Comparison of ENCODE assay signal across 1 cellular context in genomic region chr1:153791856-153792253, GRCh38.
TF ChIP-seq lines count a peak whose summit lies in the region.

No MANE protein-coding gene starts in this region.

TF ChIP-seq in GM23338, 12 proteins besides CTCF, POLR2A, EP300 and RAD21 (continued from another document):
- TF ChIP-seq, protein P1, sequence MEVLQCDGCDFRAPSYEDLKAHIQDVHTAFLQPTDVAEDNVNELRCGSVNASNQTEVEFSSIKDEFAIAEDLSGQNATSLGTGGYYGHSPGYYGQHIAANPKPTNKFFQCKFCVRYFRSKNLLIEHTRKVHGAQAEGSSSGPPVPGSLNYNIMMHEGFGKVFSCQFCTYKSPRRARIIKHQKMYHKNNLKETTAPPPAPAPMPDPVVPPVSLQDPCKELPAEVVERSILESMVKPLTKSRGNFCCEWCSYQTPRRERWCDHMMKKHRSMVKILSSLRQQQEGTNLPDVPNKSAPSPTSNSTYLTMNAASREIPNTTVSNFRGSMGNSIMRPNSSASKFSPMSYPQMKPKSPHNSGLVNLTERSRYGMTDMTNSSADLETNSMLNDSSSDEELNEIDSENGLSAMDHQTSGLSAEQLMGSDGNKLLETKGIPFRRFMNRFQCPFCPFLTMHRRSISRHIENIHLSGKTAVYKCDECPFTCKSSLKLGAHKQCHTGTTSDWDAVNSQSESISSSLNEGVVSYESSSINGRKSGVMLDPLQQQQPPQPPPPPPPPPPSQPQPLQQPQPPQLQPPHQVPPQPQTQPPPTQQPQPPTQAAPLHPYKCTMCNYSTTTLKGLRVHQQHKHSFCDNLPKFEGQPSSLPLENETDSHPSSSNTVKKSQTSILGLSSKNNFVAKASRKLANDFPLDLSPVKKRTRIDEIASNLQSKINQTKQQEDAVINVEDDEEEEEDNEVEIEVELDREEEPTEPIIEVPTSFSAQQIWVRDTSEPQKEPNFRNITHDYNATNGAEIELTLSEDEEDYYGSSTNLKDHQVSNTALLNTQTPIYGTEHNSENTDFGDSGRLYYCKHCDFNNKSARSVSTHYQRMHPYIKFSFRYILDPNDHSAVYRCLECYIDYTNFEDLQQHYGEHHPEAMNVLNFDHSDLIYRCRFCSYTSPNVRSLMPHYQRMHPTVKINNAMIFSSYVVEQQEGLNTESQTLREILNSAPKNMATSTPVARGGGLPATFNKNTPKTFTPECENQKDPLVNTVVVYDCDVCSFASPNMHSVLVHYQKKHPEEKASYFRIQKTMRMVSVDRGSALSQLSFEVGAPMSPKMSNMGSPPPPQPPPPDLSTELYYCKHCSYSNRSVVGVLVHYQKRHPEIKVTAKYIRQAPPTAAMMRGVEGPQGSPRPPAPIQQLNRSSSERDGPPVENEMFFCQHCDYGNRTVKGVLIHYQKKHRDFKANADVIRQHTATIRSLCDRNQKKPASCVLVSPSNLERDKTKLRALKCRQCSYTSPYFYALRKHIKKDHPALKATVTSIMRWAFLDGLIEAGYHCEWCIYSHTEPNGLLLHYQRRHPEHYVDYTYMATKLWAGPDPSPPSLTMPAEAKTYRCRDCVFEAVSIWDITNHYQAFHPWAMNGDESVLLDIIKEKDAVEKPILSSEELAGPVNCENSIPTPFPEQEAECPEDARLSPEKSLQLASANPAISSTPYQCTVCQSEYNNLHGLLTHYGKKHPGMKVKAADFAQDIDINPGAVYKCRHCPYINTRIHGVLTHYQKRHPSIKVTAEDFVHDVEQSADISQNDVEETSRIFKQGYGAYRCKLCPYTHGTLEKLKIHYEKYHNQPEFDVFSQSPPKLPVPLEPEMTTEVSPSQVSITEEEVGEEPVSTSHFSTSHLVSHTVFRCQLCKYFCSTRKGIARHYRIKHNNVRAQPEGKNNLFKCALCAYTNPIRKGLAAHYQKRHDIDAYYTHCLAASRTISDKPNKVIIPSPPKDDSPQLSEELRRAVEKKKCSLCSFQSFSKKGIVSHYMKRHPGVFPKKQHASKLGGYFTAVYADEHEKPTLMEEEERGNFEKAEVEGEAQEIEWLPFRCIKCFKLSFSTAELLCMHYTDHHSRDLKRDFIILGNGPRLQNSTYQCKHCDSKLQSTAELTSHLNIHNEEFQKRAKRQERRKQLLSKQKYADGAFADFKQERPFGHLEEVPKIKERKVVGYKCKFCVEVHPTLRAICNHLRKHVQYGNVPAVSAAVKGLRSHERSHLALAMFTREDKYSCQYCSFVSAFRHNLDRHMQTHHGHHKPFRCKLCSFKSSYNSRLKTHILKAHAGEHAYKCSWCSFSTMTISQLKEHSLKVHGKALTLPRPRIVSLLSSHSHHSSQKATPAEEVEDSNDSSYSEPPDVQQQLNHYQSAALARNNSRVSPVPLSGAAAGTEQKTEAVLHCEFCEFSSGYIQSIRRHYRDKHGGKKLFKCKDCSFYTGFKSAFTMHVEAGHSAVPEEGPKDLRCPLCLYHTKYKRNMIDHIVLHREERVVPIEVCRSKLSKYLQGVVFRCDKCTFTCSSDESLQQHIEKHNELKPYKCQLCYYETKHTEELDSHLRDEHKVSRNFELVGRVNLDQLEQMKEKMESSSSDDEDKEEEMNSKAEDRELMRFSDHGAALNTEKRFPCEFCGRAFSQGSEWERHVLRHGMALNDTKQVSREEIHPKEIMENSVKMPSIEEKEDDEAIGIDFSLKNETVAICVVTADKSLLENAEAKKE (CRISPR knock-in tag; IDR thresholded peaks at IDR 0.05), result no peak
- TF ChIP-seq ETS1 (IDR thresholded peaks at IDR 0.05) (no peak), EZH2 (IDR thresholded peaks at IDR 0.05; ENCODE audit: low read depth, unreplicated experiment) (no peak)
